ENCODE assay signal across 11 cellular contexts in the genomic region with DNA sequence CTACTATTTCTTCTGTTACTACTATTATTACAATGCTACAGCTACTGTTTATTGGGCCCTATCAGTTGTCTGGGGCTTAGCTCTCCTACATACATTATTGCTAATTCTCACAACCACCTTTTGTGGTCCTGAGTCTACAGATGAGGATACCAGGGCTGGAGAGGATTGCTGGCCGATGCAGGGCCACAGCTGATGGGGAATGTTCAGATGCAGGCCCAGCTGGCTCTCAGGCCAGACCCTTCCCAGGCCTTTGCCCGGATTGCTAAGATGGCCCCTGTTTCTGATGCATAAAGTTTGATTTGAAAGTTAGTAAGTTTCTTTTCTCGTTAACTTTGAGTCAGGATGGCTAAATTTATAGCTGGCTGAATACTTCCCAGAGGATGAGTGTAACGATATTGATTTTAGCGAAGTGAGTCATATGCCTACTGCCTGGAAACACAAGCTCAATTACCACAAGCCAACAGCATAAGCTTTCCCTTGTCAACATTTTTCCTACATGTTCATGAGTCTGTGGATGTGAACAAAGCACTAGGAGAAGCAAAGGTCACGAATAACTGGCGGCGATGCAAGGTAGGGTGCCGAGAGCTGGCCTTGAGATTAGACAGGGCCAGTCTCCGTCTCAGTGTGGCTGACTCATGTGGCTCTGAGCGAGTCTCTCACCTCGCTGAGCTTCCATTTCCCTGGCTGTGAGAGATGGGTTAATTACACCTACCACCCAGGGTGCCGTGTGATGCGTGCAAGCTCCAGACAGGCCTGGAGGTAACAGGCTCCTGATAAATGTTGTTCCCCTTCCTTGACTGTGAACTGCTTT.
DNase-seq lines count a peak whose midpoint lies in the region; ATAC-seq and TF ChIP-seq lines count a peak whose summit lies in the region.
"Had no signal": no experiment of that assay in that cellular context is flagged by ENCODE, and none has a peak within 500 bp of the region (broad histone marks: within the 10 kb centered on the region; RNA-seq: fewer than 3 reads in every experiment).

No MANE protein-coding gene starts in this region.

- H3K27ac ChIP-seq in RWPE2 (ENCODE audit: poor library complexity, severe bottlenecking): peak overlapping the region; percentile 64
- no peak overlapping the region for H3K27ac ChIP-seq in transverse colon
- H3K27ac ChIP-seq in tibial nerve: no peak overlapping the region
- no peak overlapping the region for H3K27ac ChIP-seq in sigmoid colon
- H3K27ac ChIP-seq: BLaER1 treated with 17β-estradiol and CSF1 and Interleukin-3, amounts not matched to agents 10 nM and 100 nM; SJCRH30 had no signal

- TF ChIP-seq POLR2A in transverse colon (IDR thresholded peaks at IDR 0.05) (no peak), tibial nerve (IDR thresholded peaks at IDR 0.05) (no peak), sigmoid colon (IDR thresholded peaks at IDR 0.05) (no peak)

- no peak overlapping the region for H3K4me3 ChIP-seq in RWPE2 (ENCODE audit: severe bottlenecking)
- H3K4me3 ChIP-seq in foreskin fibroblast (ENCODE audit: low read depth in 1 of 2, low read length in 2 of 2): no peak overlapping the region
- no peak overlapping the region for H3K4me3 ChIP-seq in transverse colon
- no peak overlapping the region for H3K4me3 ChIP-seq in tibial nerve
- H3K4me3 ChIP-seq in sigmoid colon: no peak overlapping the region
- H3K4me3 ChIP-seq: BLaER1 treated with 17β-estradiol and CSF1 and Interleukin-3, amounts not matched to agents 10 nM and 100 nM; SJCRH30 had no signal

- in situ Hi-C loops in transverse colon (cut with MboI; ENCODE audit: low pct_ligation_motif_present in 1 of 4, low pct_unique_long_range_greater_than_20kb in 1 of 4, low sequenced_read_pairs in 3 of 4): no loop called here

- intact Hi-C loops in transverse colon (cut with DNase I; ENCODE audit: low total_unique reads) (no loop called here), sigmoid colon (cut with DNase I) (no loop called here)

- peak; percentile 96 for ATAC-seq in RWPE2 (ENCODE audit: low read depth)
- ATAC-seq: activated T-helper 17 cell treated with anti-CD3 and anti-CD28 coated beads, Interleukin-2, amount 50 U/mL, for 72 hours had no signal

- H3K4me1 ChIP-seq in RWPE2 (ENCODE audit: insufficient read depth, poor library complexity, severe bottlenecking): peaks cover 13% of the 10 kb centered on the region
- H3K4me1 ChIP-seq in transverse colon: peaks cover 0 to 4% (median 0%) of the 10 kb centered on the region in 4 donors
- no peaks in the 10 kb centered on the region for H3K4me1 ChIP-seq in tibial nerve
- H3K4me1 ChIP-seq in sigmoid colon: no peaks in the 10 kb centered on the region

- TF ChIP-seq EP300 in transverse colon (IDR thresholded peaks at IDR 0.05; ENCODE audit: low read depth) (no peak), tibial nerve (IDR thresholded peaks at IDR 0.05) (no peak), sigmoid colon (IDR thresholded peaks at IDR 0.05) (no peak)

- no peaks in the 10 kb centered on the region for H3K27me3 ChIP-seq in RWPE2 (ENCODE audit: insufficient read depth, poor library complexity, severe bottlenecking)
- H3K27me3 ChIP-seq in transverse colon: no peaks in the 10 kb centered on the region
- H3K27me3 ChIP-seq in tibial nerve: no peaks in the 10 kb centered on the region
- no peaks in the 10 kb centered on the region for H3K27me3 ChIP-seq in sigmoid colon
- H3K27me3 ChIP-seq: BLaER1 treated with 17β-estradiol and CSF1 and Interleukin-3, amounts not matched to agents 10 nM and 100 nM; SJCRH30 had no signal

- peak; percentile 64 for DNase-seq in NCI-H510A treated with DMSO at 0.1 percent for 48 hours (lab: John Stamatoyannopoulos, UW)
- DNase-seq in NCI-H510A (lab: John Stamatoyannopoulos, UW): no peak
- no peak for DNase-seq in RWPE2 (ENCODE audit: low spot score)
- DNase-seq in foreskin fibroblast: peak; percentile 21 to 42
- peak; percentile 42 for DNase-seq in transverse colon
- no peak for DNase-seq in tibial nerve (ENCODE audit: low spot score in 2 of 2)
- DNase-seq in D341Med (ENCODE audit: low spot score): no peak
- no peak for DNase-seq in sigmoid colon
- DNase-seq: SJCRH30 had no signal

- no peaks in the 10 kb centered on the region for H3K36me3 ChIP-seq in RWPE2 (ENCODE audit: low read depth)
- H3K36me3 ChIP-seq in transverse colon: no peaks in the 10 kb centered on the region
- peaks cover 0 to 12% (median 0%) of the 10 kb centered on the region in 3 donors for H3K36me3 ChIP-seq in tibial nerve
- no peaks in the 10 kb centered on the region for H3K36me3 ChIP-seq in sigmoid colon
- H3K36me3 ChIP-seq: SJCRH30 had no signal

- no peaks in the 10 kb centered on the region for H3K9me3 ChIP-seq in RWPE2 (ENCODE audit: severe bottlenecking)
- H3K9me3 ChIP-seq in transverse colon: no peaks in the 10 kb centered on the region
- no peaks in the 10 kb centered on the region for H3K9me3 ChIP-seq in tibial nerve
- H3K9me3 ChIP-seq in sigmoid colon: no peaks in the 10 kb centered on the region
- H3K9me3 ChIP-seq: BLaER1 treated with 17β-estradiol and CSF1 and Interleukin-3, amounts not matched to agents 10 nM and 100 nM; SJCRH30 had no signal

- no peak for TF ChIP-seq CTCF in RWPE2 (IDR thresholded peaks at IDR 0.05; ENCODE audit: poor library complexity, severe bottlenecking)
- no peak for TF ChIP-seq CTCF in foreskin fibroblast (IDR thresholded peaks at IDR 0.05; ENCODE audit: low read depth, low read length)
- no peak for TF ChIP-seq CTCF in transverse colon (IDR thresholded peaks at IDR 0.05)
- no peak for TF ChIP-seq CTCF in tibial nerve (IDR thresholded peaks at IDR 0.05)
- no peak for TF ChIP-seq CTCF in sigmoid colon (IDR thresholded peaks at IDR 0.05)

- WGBS in transverse colon (ENCODE audit: low coverage in 1 of 2), 2 donors: 85 to 95% methylated on average over 3 to 14 of the region's 14 CpGs
- 79 to 80% methylated on average over 14 of the region's 14 CpGs for WGBS in tibial nerve, 2 donors
- 60 to 82% methylated on average over 14 of the region's 14 CpGs for WGBS in sigmoid colon, 2 donors

Comparison
In these comparisons a context has a peak if more than half of its experiments do, and no peak if none do; other contexts are left out.
1. DNase-seq: peak in NCI-H510A treated with DMSO at 0.1 percent for 48 hours (single experiment), foreskin fibroblast (2 of 2) and transverse colon (single experiment); none in NCI-H510A (single experiment), RWPE2 (single experiment), tibial nerve (0 of 2), D341Med (single experiment) and sigmoid colon (single experiment).